Comparison of ENCODE assay signal across 26 cellular contexts in the genomic region with DNA sequence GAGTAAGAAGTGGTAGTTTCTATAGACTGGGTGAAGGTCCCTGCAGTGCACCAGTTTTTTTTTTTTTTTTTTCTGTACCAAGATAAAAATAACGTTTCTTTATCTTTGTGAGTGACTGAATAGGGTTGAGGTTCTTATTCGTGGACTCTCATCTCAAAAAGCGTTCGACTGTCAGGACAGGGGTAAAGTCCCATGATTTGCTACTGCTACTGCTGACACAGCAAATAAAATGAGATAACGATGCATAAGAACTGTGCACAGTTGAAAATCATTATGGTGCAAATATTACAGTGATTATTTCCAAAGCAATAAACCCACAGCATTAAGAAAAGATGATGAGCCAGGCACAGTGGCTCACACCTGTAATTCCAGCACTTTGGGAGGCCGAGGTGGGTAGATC.
"Had no signal": no experiment of that assay in that cellular context is flagged by ENCODE, and none has a peak within 500 bp of the region (broad histone marks: within the 10 kb centered on the region; RNA-seq: fewer than 3 reads in every experiment).

No MANE protein-coding gene starts in this region.

- H3K27ac ChIP-seq: colonic mucosa, epithelial cell of prostate, gastrocnemius medialis, hepatocyte, left lung, pancreas, testis, tibial artery, upper lobe of left lung had no signal

- H2AFZ ChIP-seq: hepatocyte had no signal

- H3K36me3 ChIP-seq: colonic mucosa, gastrocnemius medialis, left lung, pancreas, tibial artery, upper lobe of left lung had no signal

- H3K79me2 ChIP-seq: hepatocyte had no signal

- H3K4me2 ChIP-seq: hepatocyte had no signal

- H3K27me3 ChIP-seq: colonic mucosa, gastrocnemius medialis, hepatocyte, left lung, pancreas, testis, tibial artery, upper lobe of left lung had no signal

- H3K9me3 ChIP-seq: colonic mucosa, gastrocnemius medialis, left lung, pancreas, testis, tibial artery, upper lobe of left lung had no signal

- H3K4me3 ChIP-seq: colonic mucosa, gastrocnemius medialis, hepatocyte, left lung, lung, pancreas, testis, tibial artery, upper lobe of left lung had no signal

- ATAC-seq: esophagus mucosa; gastrocnemius medialis; left lung; natural killer cell; pancreas; sciatic nerve; stimulated activated memory B cell treated with anti-CD40 and anti-IgM and Interleukin-4, amounts not matched to agents 10 μg/mL and 1 μg/mL and 100 μg/mL, for 72 hours; stimulated activated naive CD8-positive, alpha-beta T cell treated with anti-CD3 and anti-CD28 coated beads, Interleukin-15, Interleukin-2, amounts not matched to agents 100 U/mL and 50 U/mL, for 24 hours had no signal

- H3K4me1 ChIP-seq: colonic mucosa, gastrocnemius medialis, left lung, testis, tibial artery, upper lobe of left lung had no signal

- FAIRE-seq: kidney, pancreas, urothelium cell line had no signal

- DNase-seq: colonic mucosa; effector CD8-positive, alpha-beta T cell; endodermal cell; foreskin fibroblast; gastrocnemius medialis; head of caudate nucleus; kidney; left lung; natural killer cell; occipital lobe; pancreas; retina; stimulated activated CD4-positive, alpha-beta T cell treated with anti-CD3 and anti-CD28 coated beads, Interleukin-2, amount 100 ng/mL, for 24 hours; stimulated activated CD4-positive, alpha-beta T cell treated with anti-CD3 and anti-CD28 coated beads, Interleukin-4, amount 100 ng/mL, for 24 hours; stimulated activated naive CD8-positive, alpha-beta T cell treated with anti-CD3 and anti-CD28 coated beads, Interleukin-15, Interleukin-2, amounts not matched to agents 100 U/mL and 50 U/mL, for 24 hours; substantia nigra; testis; tibial artery; upper lobe of left lung had no signal
